In genomic region chr17:21275579-21276339, GRCh38 we compare ENCODE assay signal across 8 cellular contexts. TPM values are rescaled to one million over a fixed set of nuclear protein-coding genes. Genes with fewer than 3 reads are reported as not detected.
DNase-seq lines count a peak whose midpoint lies in the region; ATAC-seq and TF ChIP-seq lines count a peak whose summit lies in the region.

No MANE protein-coding gene starts in this region.

- H3K27ac ChIP-seq in left lung = peak overlapping the region in 1 of 2 donors; percentile 69

- H3K36me3 Mint-ChIP-seq in activated CD4-positive, alpha-beta T cell treated with anti-CD3 and anti-CD28 coated beads for 36 hours (ENCODE audit: low read depth) = no peaks in the 10 kb centered on the region

- H3K27me3 ChIP-seq in left lung = no peaks in the 10 kb centered on the region

- peaks cover 47% of the 10 kb centered on the region for H3K4me1 Mint-ChIP-seq in activated CD4-positive, alpha-beta T cell treated with anti-CD3 and anti-CD28 coated beads for 36 hours

- peak; percentile 68 for ATAC-seq in GM18870 (IDR thresholded peaks at IDR 0.05; ENCODE audit: unreplicated experiment)
- ATAC-seq in HG03097 (IDR thresholded peaks at IDR 0.05; ENCODE audit: low FRiP score, unreplicated experiment) = peak; percentile 92
- peak; percentile 82 for ATAC-seq in activated CD4-positive, alpha-beta T cell treated with anti-CD3 and anti-CD28 coated beads for 36 hours
- ATAC-seq in left lung = peak; percentile 97

- POLR2A ChIA-PET in activated CD4-positive, alpha-beta T cell treated with anti-CD3 and anti-CD28 coated beads for 36 hours (lab: Charles Lee) = interaction anchor here (1.2 kb wide), 1 partner anchor 12 kb away, joined by 6 read pairs; no protein-coding TSS in a partner anchor

- H3K4me1 ChIP-seq in left lung = peaks cover 17 to 54% of the 10 kb centered on the region in 2 donors

- TF ChIP-seq CTCF in choroid plexus epithelial cell (conservative IDR thresholded peaks at IDR 0.05; ENCODE audit: low read depth, low read length) (no peak), left lung (IDR thresholded peaks at IDR 0.05) (no peak)

- no peaks in the 10 kb centered on the region for H3K36me3 ChIP-seq in left lung

- intact Hi-C loops in activated CD4-positive, alpha-beta T cell treated with anti-CD3 and anti-CD28 coated beads for 36 hours (cut with DNase I, micrococcal nuclease) = loop anchor here in 1 of 2 experiments (1.0 to 5.0 kb wide), 3 partner anchors 13 to 368 kb away; partner anchors contain the start of gene NATD1
- intact Hi-C loops in left lung (cut with DNase I) = no loop called here

- peak overlapping the region; percentile 61 for H3K27ac Mint-ChIP-seq in activated CD4-positive, alpha-beta T cell treated with anti-CD3 and anti-CD28 coated beads for 36 hours

- no peaks in the 10 kb centered on the region for H3K9me3 ChIP-seq in left lung

- H3K4me3 ChIP-seq in choroid plexus epithelial cell (ENCODE audit: low read depth, low read length) (peak overlapping the region; percentile 73), left lung (peak overlapping the region; percentile 55 to 63)

- peak overlapping the region; percentile 66 for H3K4me3 Mint-ChIP-seq in activated CD4-positive, alpha-beta T cell treated with anti-CD3 and anti-CD28 coated beads for 36 hours

- no peaks in the 10 kb centered on the region for H3K27me3 Mint-ChIP-seq in activated CD4-positive, alpha-beta T cell treated with anti-CD3 and anti-CD28 coated beads for 36 hours

- DNase-seq in AG08396 (ENCODE audit: low spot score) (peak; percentile 98), NCI-H345 treated with DMSO at 0.1 percent for 48 hours (lab: John Stamatoyannopoulos, UW; ENCODE audit: unreplicated experiment) (peak; percentile 46), choroid plexus epithelial cell (ENCODE audit: low read depth) (peak; percentile 77), left lung (peak; percentile 96 to 100)
- DNase-seq in activated CD4-positive, alpha-beta T cell treated with anti-CD3 and anti-CD28 coated beads for 36 hours = peak; percentile 97
- DNase-seq in stimulated activated CD4-positive, alpha-beta T cell treated with anti-CD3 and anti-CD28 coated beads, Interleukin-2, amount 100 ng/mL, for 48 hours = peak; percentile 96 to 97

- no peaks in the 10 kb centered on the region for H3K9me3 Mint-ChIP-seq in activated CD4-positive, alpha-beta T cell treated with anti-CD3 and anti-CD28 coated beads for 36 hours (ENCODE audit: low read depth)

- CTCF ChIA-PET in activated CD4-positive, alpha-beta T cell treated with anti-CD3 and anti-CD28 coated beads for 36 hours (lab: Charles Lee) = interaction anchor here (0.9 to 3.1 kb wide), 10 partner anchors 8 to 237 kb away, joined by 3 to 34 read pairs (median 4); partner anchors contain the start of gene USP22

RNA-seq across cellular contexts. Expression of gene MAP2K3, which starts 8.8 kb away (rescaled TPM):
- total RNA-seq in activated CD4-positive, alpha-beta T cell treated with anti-CD3 and anti-CD28 coated beads for 36 hours = 100 to 1,000 TPM; 122 to 123 TPM
- total RNA-seq in left lung = 100 to 1,000 TPM in 1 of 2 donors, 10 to 100 TPM in 1; 62.5 to 101 TPM

RNA-seq across cellular contexts. Expression of gene NATD1, which starts 22.5 kb away (rescaled TPM):
- 1 to 10 TPM; 1.5 to 1.7 TPM for total RNA-seq in activated CD4-positive, alpha-beta T cell treated with anti-CD3 and anti-CD28 coated beads for 36 hours
- total RNA-seq in left lung = 10 to 100 TPM in 1 of 2 donors, 1 to 10 TPM in 1; 7.4 to 16.9 TPM

Comparison
In these comparisons a context has a peak if more than half of its experiments do, and no peak if none do; other contexts are left out.
1. DNase-seq: peak in every context shown above with its lines; median percentile 98 in AG08396; 98 in left lung; 97 in activated CD4-positive, alpha-beta T cell treated with anti-CD3 and anti-CD28 coated beads for 36 hours; 96 in stimulated activated CD4-positive, alpha-beta T cell treated with anti-CD3 and anti-CD28 coated beads, Interleukin-2, amount 100 ng/mL, for 48 hours; 77 in choroid plexus epithelial cell; 46 in NCI-H345 treated with DMSO at 0.1 percent for 48 hours.